2 cellular contexts compared by ENCODE assay signal in the genomic region with DNA sequence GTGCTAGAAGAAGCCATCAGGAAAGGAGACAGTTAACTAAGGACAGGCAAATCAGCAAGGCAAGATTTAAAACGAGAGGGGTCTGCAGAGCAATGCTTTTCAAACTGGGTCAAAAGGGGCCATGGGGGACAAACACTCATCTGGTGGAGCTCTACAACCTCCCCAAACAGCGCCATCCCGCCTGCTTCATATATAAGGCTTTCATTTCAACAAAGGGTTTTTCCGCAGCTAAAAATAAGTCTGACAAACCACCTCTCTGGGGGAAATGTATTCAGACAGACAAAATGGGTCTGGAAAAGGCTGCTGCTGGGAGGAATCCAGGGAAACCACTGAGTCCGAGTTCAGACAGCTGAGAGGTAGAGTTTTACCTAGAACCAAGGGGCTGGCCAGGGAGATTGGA.
TF ChIP-seq lines count a peak whose summit lies in the region.

No MANE protein-coding gene starts in this region.

TF ChIP-seq in IMR-90, 13 proteins besides CTCF, POLR2A, EP300 and RAD21:
- no peak for TF ChIP-seq MAFK (IDR thresholded peaks at IDR 0.05; ENCODE audit: low read depth, low read length)
- TF ChIP-seq, protein P1, sequence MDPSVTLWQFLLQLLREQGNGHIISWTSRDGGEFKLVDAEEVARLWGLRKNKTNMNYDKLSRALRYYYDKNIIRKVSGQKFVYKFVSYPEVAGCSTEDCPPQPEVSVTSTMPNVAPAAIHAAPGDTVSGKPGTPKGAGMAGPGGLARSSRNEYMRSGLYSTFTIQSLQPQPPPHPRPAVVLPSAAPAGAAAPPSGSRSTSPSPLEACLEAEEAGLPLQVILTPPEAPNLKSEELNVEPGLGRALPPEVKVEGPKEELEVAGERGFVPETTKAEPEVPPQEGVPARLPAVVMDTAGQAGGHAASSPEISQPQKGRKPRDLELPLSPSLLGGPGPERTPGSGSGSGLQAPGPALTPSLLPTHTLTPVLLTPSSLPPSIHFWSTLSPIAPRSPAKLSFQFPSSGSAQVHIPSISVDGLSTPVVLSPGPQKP (IDR thresholded peaks at IDR 0.05; ENCODE audit: borderline replicate concordance, low read depth, low read length) = no peak
- no peak for TF ChIP-seq CHD1 (IDR thresholded peaks at IDR 0.05; ENCODE audit: low read depth, low read length)
- no peak for TF ChIP-seq SMC3 (IDR thresholded peaks at IDR 0.05; ENCODE audit: low read depth, low read length)
- no peak for TF ChIP-seq USF2 (IDR thresholded peaks at IDR 0.05; ENCODE audit: low read depth, low read length)
- no peak for TF ChIP-seq NFE2L2 (IDR thresholded peaks at IDR 0.05; ENCODE audit: low read depth, low read length)
- no peak for TF ChIP-seq BHLHE40 (IDR thresholded peaks at IDR 0.05; ENCODE audit: low read depth, low read length)
- no peak for TF ChIP-seq MAZ (IDR thresholded peaks at IDR 0.05; ENCODE audit: borderline replicate concordance, low read depth, low read length)
- no peak for TF ChIP-seq FOS (IDR thresholded peaks at IDR 0.05; ENCODE audit: low read depth, low read length)
- no peak for TF ChIP-seq RCOR1 (IDR thresholded peaks at IDR 0.05; ENCODE audit: insufficient replicate concordance, low read length)
- TF ChIP-seq RFX5 (IDR thresholded peaks at IDR 0.05; ENCODE audit: low read depth, low read length) = no peak
- TF ChIP-seq CEBPB (IDR thresholded peaks at IDR 0.05; ENCODE audit: low read depth, low read length) = no peak
- TF ChIP-seq MXI1 (IDR thresholded peaks at IDR 0.05; ENCODE audit: borderline replicate concordance, low read depth, low read length) = no peak

TF ChIP-seq in GM12878, 131 proteins besides CTCF, POLR2A, EP300 and RAD21:
- TF ChIP-seq RUNX3 (IDR thresholded peaks at IDR 0.05; ENCODE audit: low read length) (peak; percentile 10; the same call in 1 of the 2 replicates), MEF2B (IDR thresholded peaks at IDR 0.05; ENCODE audit: partially characterized antibody, poor library complexity, severe bottlenecking) (peak; percentile 16), IKZF1 (conservative IDR thresholded peaks at IDR 0.05) (0 out of 2 replicates have a peak, but pooled peaks have one; percentile 40), ZBTB33 (IDR thresholded peaks at IDR 0.05) (peak; percentile 88), IKZF2 (IDR thresholded peaks at IDR 0.05) (0 out of 4 replicates have a peak, but pooled peaks have one; percentile 11 to 19), MXI1 (IDR thresholded peaks at IDR 0.05; ENCODE audit: low read depth, low read length) (no peak), MEF2A (IDR thresholded peaks at IDR 0.05; ENCODE audit: insufficient read depth, low read depth, low read length) (peak; percentile 45; the same call in 1 of the 2 replicates), ZNF687 (IDR thresholded peaks at IDR 0.05) (no peak)
- TF ChIP-seq, protein P2, sequence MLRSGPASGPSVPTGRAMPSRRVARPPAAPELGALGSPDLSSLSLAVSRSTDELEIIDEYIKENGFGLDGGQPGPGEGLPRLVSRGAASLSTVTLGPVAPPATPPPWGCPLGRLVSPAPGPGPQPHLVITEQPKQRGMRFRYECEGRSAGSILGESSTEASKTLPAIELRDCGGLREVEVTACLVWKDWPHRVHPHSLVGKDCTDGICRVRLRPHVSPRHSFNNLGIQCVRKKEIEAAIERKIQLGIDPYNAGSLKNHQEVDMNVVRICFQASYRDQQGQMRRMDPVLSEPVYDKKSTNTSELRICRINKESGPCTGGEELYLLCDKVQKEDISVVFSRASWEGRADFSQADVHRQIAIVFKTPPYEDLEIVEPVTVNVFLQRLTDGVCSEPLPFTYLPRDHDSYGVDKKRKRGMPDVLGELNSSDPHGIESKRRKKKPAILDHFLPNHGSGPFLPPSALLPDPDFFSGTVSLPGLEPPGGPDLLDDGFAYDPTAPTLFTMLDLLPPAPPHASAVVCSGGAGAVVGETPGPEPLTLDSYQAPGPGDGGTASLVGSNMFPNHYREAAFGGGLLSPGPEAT (IDR thresholded peaks at IDR 0.05; ENCODE audit: low read depth) = peak; percentile 34; the same call in 1 of the 2 replicates
